In the genomic region with DNA sequence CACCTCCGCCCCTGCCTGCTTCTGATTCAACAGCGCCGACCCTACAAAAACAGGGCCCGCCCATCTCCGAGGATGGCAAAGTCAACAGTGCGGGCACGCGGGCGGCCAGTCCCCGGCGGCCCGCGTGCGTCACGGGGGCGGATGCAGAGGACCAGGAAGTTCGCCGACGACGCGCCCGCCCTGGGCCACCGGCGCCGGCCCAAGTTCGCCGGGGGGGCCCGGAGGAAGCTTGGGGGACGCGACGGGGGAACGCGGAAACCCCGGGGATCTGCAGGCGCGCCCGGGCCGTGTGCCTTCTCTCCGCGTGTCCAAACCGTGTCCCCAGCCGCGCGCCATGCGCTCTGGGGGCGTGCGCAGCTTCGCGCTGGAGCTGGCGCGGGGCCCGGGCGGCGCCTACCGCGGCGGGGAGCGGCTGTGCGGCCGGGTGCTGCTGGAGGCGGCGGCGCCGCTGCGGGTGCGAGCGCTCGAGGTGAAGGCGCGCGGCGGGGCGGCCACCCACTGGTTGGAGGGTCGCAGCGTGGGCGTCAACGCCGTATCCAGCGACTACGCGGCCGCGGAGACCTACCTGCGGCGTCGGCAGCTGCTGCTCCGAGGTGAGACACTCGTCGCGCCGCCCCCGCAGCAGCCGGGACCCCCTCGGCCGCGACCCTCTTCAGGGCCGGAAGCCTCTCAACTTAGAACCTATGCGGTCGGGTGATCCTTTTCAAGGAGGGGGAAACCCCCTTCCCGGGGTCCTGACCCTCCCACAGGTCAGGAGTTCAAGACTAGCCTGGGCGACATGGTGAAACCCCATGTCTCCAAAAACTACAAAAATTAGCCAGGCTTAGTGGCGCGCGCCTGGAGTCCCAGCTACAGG, we compare ENCODE assay signal across 9 cellular contexts. TPM values are rescaled to one million over a fixed set of nuclear protein-coding genes. Genes with fewer than 3 reads are reported as not detected.
A peak's percentile ranks its signal among the peaks of the same experiment; 100 is the strongest.
DNase-seq lines count a peak whose midpoint lies in the region; ATAC-seq and TF ChIP-seq lines count a peak whose summit lies in the region.
"Had no signal": no experiment of that assay in that cellular context is flagged by ENCODE, and none has a peak within 500 bp of the region (broad histone marks: within the 10 kb centered on the region; RNA-seq: fewer than 3 reads in every experiment).

No MANE protein-coding gene starts in this region.

- H3K27ac Mint-ChIP-seq in T-cell = peak overlapping the region; percentile 96 to 98

- H3K27me3 ChIP-seq in left ventricle myocardium inferior (ENCODE audit: low read depth) = peaks cover 33% of the 10 kb centered on the region
- H3K27me3 ChIP-seq in uterus = no peaks in the 10 kb centered on the region

- no peaks in the 10 kb centered on the region for H3K9me3 Mint-ChIP-seq in T-cell

- CTCF ChIA-PET in T-cell (lab: Charles Lee) = interaction anchor here in 1 of 2 donors (0.6 to 1.8 kb wide), 6 partner anchors 57 to 143 kb away, joined by 3 to 9 read pairs (median 6); a partner anchor contains a TSS

- POLR2A ChIA-PET in T-cell (lab: Charles Lee) = interaction anchor here in 1 of 2 donors (0.5 to 1.0 kb wide), 3 partner anchors 53 to 280 kb away, joined by 3 to 4 read pairs (median 3); a partner anchor contains a TSS

- peak; percentile 15 for DNase-seq in DMS114 treated with DMSO at 0.1 percent for 48 hours (lab: John Stamatoyannopoulos, UW; ENCODE audit: unreplicated experiment)
- peak; percentile 84 for DNase-seq in M059J (ENCODE audit: low read depth)
- peak in 32 of 34 experiments; percentile 86 to 99 (median 96) for DNase-seq in T-cell
- peak; percentile 34 for DNase-seq in amniotic epithelial cell (ENCODE audit: low read depth)
- DNase-seq in left ventricle myocardium inferior = peak; percentile 91
- DNase-seq in putamen (ENCODE audit: low spot score) = peak; percentile 60
- DNase-seq in uterus = peak; percentile 78 to 85

- TF ChIP-seq CTCF in left ventricle myocardium inferior (IDR thresholded peaks at IDR 0.05; ENCODE audit: borderline replicate concordance) (no peak), uterus (IDR thresholded peaks at IDR 0.05) (peak in 1 of 4 experiments; percentile 21)

- H3K36me3 ChIP-seq in left ventricle myocardium inferior (no peaks in the 10 kb centered on the region), uterus (no peaks in the 10 kb centered on the region)

- intact Hi-C loops in left ventricle myocardium inferior (cut with micrococcal nuclease) (no loop called here), uterus (cut with DNase I; ENCODE audit: low total_unique reads) (no loop called here)

- no peaks in the 10 kb centered on the region for H3K27me3 Mint-ChIP-seq in T-cell

- H3K36me3 Mint-ChIP-seq in T-cell = peaks cover 3% of the 10 kb centered on the region

- H3K9me3 ChIP-seq in left ventricle myocardium inferior (replicated peaks) (no peaks in the 10 kb centered on the region), uterus (no peaks in the 10 kb centered on the region)

- peak; percentile 55 for ATAC-seq in GM21529 (IDR thresholded peaks at IDR 0.05; ENCODE audit: unreplicated experiment)
- ATAC-seq in T-cell (replicated peaks in 1 of 4) = peak; percentile 84 to 85 (median 84)

- H3K4me1 Mint-ChIP-seq in T-cell = peaks cover 18 to 37% (median 30%) of the 10 kb centered on the region in 3 donors

- H3K4me3 ChIP-seq in left ventricle myocardium inferior = peak overlapping the region; percentile 82
- H3K4me3 ChIP-seq in uterus = peak overlapping the region; percentile 45 to 60

- H3K4me3 Mint-ChIP-seq in T-cell = peak overlapping the region; percentile 65 to 91 (median 87)

- TF ChIP-seq POLR2A in uterus (IDR thresholded peaks at IDR 0.05) = peak; percentile 71 to 78

- H3K27ac ChIP-seq in left ventricle myocardium inferior (replicated peaks) (peak overlapping the region; percentile 94), uterus (peak overlapping the region; percentile 71 to 92)

- H3K4me1 ChIP-seq in left ventricle myocardium inferior = peaks cover 21% of the 10 kb centered on the region
- no peaks in the 10 kb centered on the region for H3K4me1 ChIP-seq in uterus

RNA-seq across cellular contexts. Expression of a gene that starts 6.8 kb away (rescaled TPM):
- 9.4 and 12.8 TPM in 2 replicates for total RNA-seq in M059J (2014; rRNA removed; shearing (Covaris generic))
- total RNA-seq in T-cell = 100 to 1,000 TPM; 163 to 195 (median 188) TPM
- total RNA-seq in left ventricle myocardium inferior = 16.6 TPM
- 10 to 100 TPM; 18.7 to 77.9 (median 43.1) TPM for total RNA-seq in uterus

RNA-seq across cellular contexts. Expression of a gene that starts 34.3 kb away (rescaled TPM):
- total RNA-seq in M059J (2014; rRNA removed; shearing (Covaris generic)) = 0.07 TPM in 1 of 2 replicates, not detected in the other
- total RNA-seq in T-cell = not detected
- total RNA-seq in left ventricle myocardium inferior = 0.38 TPM
- total RNA-seq in uterus = 1 to 10 TPM in 1 of 4 donors, not detected in 3; 1.9 TPM
- total RNA-seq: subcutaneous adipose tissue had no signal

Comparison
In these comparisons a context has a peak if more than half of its experiments do, and no peak if none do; other contexts are left out.
1. Peak in every context shown above with its lines: DNase-seq, ATAC-seq, H3K4me3 ChIP-seq and H3K27ac ChIP-seq.
2. DNase-seq: peak in every context shown above with its lines; median percentile 96 in T-cell; 91 in left ventricle myocardium inferior; 84 in M059J; 82 in uterus; 60 in putamen; 34 in amniotic epithelial cell; 15 in DMS114 treated with DMSO at 0.1 percent for 48 hours.